In genomic region chr6:50977796-50978195, GRCh38 we compare ENCODE assay signal across 25 cellular contexts.
A peak's percentile ranks its signal among the peaks of the same experiment; 100 is the strongest.
DNase-seq lines count a peak whose midpoint lies in the region; ATAC-seq, FAIRE-seq and TF ChIP-seq lines count a peak whose summit lies in the region.
"Had no signal": no experiment of that assay in that cellular context is flagged by ENCODE, and none has a peak within 500 bp of the region (broad histone marks: within the 10 kb centered on the region; RNA-seq: fewer than 3 reads in every experiment).

No MANE protein-coding gene starts in this region.

- WGBS in K562 (ENCODE audit: insufficient coverage, low coverage, missing lambda C conversion rate) = 24% methylated on average over 1 of the region's 1 CpG

- H3K36me3 Mint-ChIP-seq in osteocyte (ENCODE audit: unreplicated experiment) = no peaks in the 10 kb centered on the region
- H3K36me3 Mint-ChIP-seq: CD14-positive monocyte; CD4-positive, alpha-beta memory T cell; CD4-positive, CD25-positive, alpha-beta regulatory T cell; CD8-positive, alpha-beta memory T cell had no signal

- H4K20me1 ChIP-seq in K562 (replicated peaks; ENCODE audit: control insufficient read depth, insufficient read depth, low read length) = no peaks in the 10 kb centered on the region
- H4K20me1 ChIP-seq: BLaER1 had no signal

- H3K27me3 Mint-ChIP-seq in osteocyte (ENCODE audit: unreplicated experiment) = no peaks in the 10 kb centered on the region
- H3K27me3 Mint-ChIP-seq: CD4-positive, alpha-beta memory T cell; CD4-positive, CD25-positive, alpha-beta regulatory T cell had no signal

- POLR2A ChIA-PET in K562 (lab: Yijun Ruan, JAX) = interaction anchor here (1.4 kb wide), 1 partner anchor 13 kb away, joined by 3 read pairs; no protein-coding TSS in a partner anchor

- in situ Hi-C loops in K562 (cut with MboI) = no loop called here

- no peaks in the 10 kb centered on the region for H3K27me3 ChIP-seq in K562 (ENCODE audit: control insufficient read depth in 2 of 2, insufficient read depth in 2 of 2, low read length in 2 of 2)
- H3K27me3 ChIP-seq: BE2C, BLaER1 had no signal

- no peak for ATAC-seq in K562
- ATAC-seq: A549 had no signal

- H3K9me3 ChIP-seq in K562 (replicated peaks; ENCODE audit: control insufficient read depth, insufficient read depth, low read depth, low read length) (no peaks in the 10 kb centered on the region), kidney (ENCODE audit: control insufficient read depth in 1 of 2, low read length in 2 of 2) (no peaks in the 10 kb centered on the region)
- H3K9me3 ChIP-seq: A549, BE2C, BLaER1 had no signal

- peak overlapping the region; percentile 75 for H2AFZ ChIP-seq in K562 (ENCODE audit: low read depth, low read length)

- no peak for TF ChIP-seq CTCF in K562 (IDR thresholded peaks at IDR 0.05 in 2 of 3, conservative IDR thresholded peaks at IDR 0.05 in 1 of 3; ENCODE audit: insufficient read depth in 2 of 3, low read depth in 1 of 3, low read length in 3 of 3)
- no peak for TF ChIP-seq CTCF in kidney (IDR thresholded peaks at IDR 0.05; ENCODE audit: borderline replicate concordance, extremely low read depth, insufficient read depth)
- no peak for TF ChIP-seq CTCF in osteocyte (IDR thresholded peaks at IDR 0.05)

- intact Hi-C loops in K562 (cut with micrococcal nuclease) (no loop called here), kidney (cut with DNase I) (no loop called here)

- CTCF ChIA-PET in K562 (lab: Yijun Ruan, JAX; ENCODE audit: low intra/inter-chr PET ratio) = no interaction called here

- H3K27ac Mint-ChIP-seq in osteocyte (ENCODE audit: unreplicated experiment) = no peak overlapping the region
- H3K27ac Mint-ChIP-seq: CD14-positive monocyte; CD4-positive, alpha-beta memory T cell; CD4-positive, CD25-positive, alpha-beta regulatory T cell; CD8-positive, alpha-beta memory T cell had no signal

- H3K4me1 Mint-ChIP-seq in osteocyte (ENCODE audit: unreplicated experiment) = peaks cover 12% of the 10 kb centered on the region
- H3K4me1 Mint-ChIP-seq: CD14-positive monocyte; CD4-positive, alpha-beta memory T cell; CD4-positive, CD25-positive, alpha-beta regulatory T cell; CD8-positive, alpha-beta memory T cell had no signal

- peaks cover 0 to 27% of the 10 kb centered on the region in 2 experiments; a peak in 2 of 5 replicates for H3K4me1 ChIP-seq in K562 (replicated peaks in 1 of 2; ENCODE audit: control insufficient read depth in 2 of 2, insufficient read depth in 2 of 2, low read length in 2 of 2)
- peaks cover 5% of the 10 kb centered on the region in 2 donors for H3K4me1 ChIP-seq in kidney (ENCODE audit: control insufficient read depth in 1 of 2, insufficient read depth in 1 of 2, low read depth in 1 of 2, low read length in 2 of 2)
- H3K4me1 ChIP-seq: A549, BE2C, BLaER1 had no signal

- FAIRE-seq in K562 (lab: Jason Lieb, UNC) (no peak), kidney (lab: Jason Lieb, UNC) (no peak)
- FAIRE-seq: A549, GM12878, GM12892, GM18507 had no signal

- H3K4me3 ChIP-seq in K562 = no peak overlapping the region
- H3K4me3 ChIP-seq in kidney (ENCODE audit: low read length in 2 of 2) = no peak overlapping the region
- H3K4me3 ChIP-seq: A549, BLaER1, GM12878 had no signal

- no peaks in the 10 kb centered on the region for H3K9me3 Mint-ChIP-seq in osteocyte (ENCODE audit: unreplicated experiment)
- H3K9me3 Mint-ChIP-seq: CD14-positive monocyte; CD4-positive, CD25-positive, alpha-beta regulatory T cell had no signal

- TF ChIP-seq EP300 in K562 (IDR thresholded peaks at IDR 0.05; ENCODE audit: low read length) = no peak

- H3K4me2 ChIP-seq in K562 (ENCODE audit: insufficient read depth, low read length) = no peak overlapping the region
- H3K4me2 ChIP-seq: A549, BLaER1 had no signal

- TF ChIP-seq RAD21 in K562 (CRISPR knock-in tag; conservative IDR thresholded peaks at IDR 0.05 in 1 of 2, IDR thresholded peaks at IDR 0.05 in 1 of 2) = no peak

- no TSS peak for BruUV-seq in K562 (replicated peaks; lab: Mats Ljungman, UMichigan)

- no peak for TF ChIP-seq POLR2A in K562 (conservative IDR thresholded peaks at IDR 0.05)

- H3K9ac ChIP-seq in K562 (ENCODE audit: insufficient read depth in 1 of 2, low read depth in 2 of 2, low read length in 2 of 2) = no peak overlapping the region
- H3K9ac ChIP-seq in kidney (ENCODE audit: low read length in 2 of 2) = no peak overlapping the region
- H3K9ac ChIP-seq: BLaER1 had no signal

- no peaks in the 10 kb centered on the region for H3K79me2 ChIP-seq in K562 (ENCODE audit: control insufficient read depth, insufficient read depth, low read length)

- peaks cover 2% of the 10 kb centered on the region for H3K9me1 ChIP-seq in K562 (ENCODE audit: control insufficient read depth, insufficient read depth, low read length)

- H3K4me3 Mint-ChIP-seq in osteocyte (ENCODE audit: unreplicated experiment) = no peak overlapping the region
- H3K4me3 Mint-ChIP-seq: CD14-positive monocyte; CD4-positive, alpha-beta memory T cell; CD4-positive, CD25-positive, alpha-beta regulatory T cell; CD8-positive, alpha-beta memory T cell had no signal

- DNase-seq in K562 (ENCODE audit: extremely low read depth in 1 of 4, low spot score in 3 of 4) = no peak
- no peak for DNase-seq in kidney
- peak; percentile 15 for DNase-seq in renal cortical epithelial cell (ENCODE audit: low read depth)
- DNase-seq in amniotic stem cell (lab: John Stamatoyannopoulos, UW) = no peak
- DNase-seq in osteocyte (ENCODE audit: extremely low spot score, unreplicated experiment) = no peak
- DNase-seq: BE2C; C1 segment of cervical spinal cord; CD4-positive, alpha-beta memory T cell; CD4-positive, CD25-positive, alpha-beta regulatory T cell; CD8-positive, alpha-beta memory T cell; COR-L47; DMS 273 treated with DMSO at 0.1 percent for 48 hours; DMS153; DMS53; DMS79; DND-41; EL; GDM1 had no signal

- H3K27ac ChIP-seq in K562 (ENCODE audit: extremely low read depth, low read depth, low read length) (no peak overlapping the region), kidney (ENCODE audit: low read depth in 2 of 2, low read length in 2 of 2) (peak overlapping the region; percentile 34 to 71)
- H3K27ac ChIP-seq: 22Rv1, A549, BLaER1 had no signal

- H3K36me3 ChIP-seq in K562 (ENCODE audit: control insufficient read depth, insufficient read depth, low read length) (no peaks in the 10 kb centered on the region), kidney (ENCODE audit: control insufficient read depth in 1 of 2, insufficient read depth in 2 of 2, low read length in 2 of 2) (no peaks in the 10 kb centered on the region)
- H3K36me3 ChIP-seq: BE2C, BLaER1 had no signal

TF ChIP-seq in K562, 482 proteins besides CTCF, POLR2A, EP300 and RAD21:
- TF ChIP-seq TRIM28 (IDR thresholded peaks at IDR 0.05) = no peak
- TF ChIP-seq PATZ1 (CRISPR knock-in tag; IDR thresholded peaks at IDR 0.05; ENCODE audit: borderline replicate concordance) = no peak
- peak in 1 of 2 experiments; percentile 95; a peak in 2 of 4 replicates for TF ChIP-seq SRF (CRISPR knock-in tag; IDR thresholded peaks at IDR 0.05)
TF ChIP-seq in K562: peak in this region for 1.
